In genomic region chr13:98994896-98995295, GRCh38 we compare ENCODE assay signal across 21 cellular contexts. TPM values are rescaled to one million over a fixed set of nuclear protein-coding genes. Genes with fewer than 3 reads are reported as not detected.
DNase-seq lines count a peak whose midpoint lies in the region; ATAC-seq and TF ChIP-seq lines count a peak whose summit lies in the region.
"Had no signal": no experiment of that assay in that cellular context is flagged by ENCODE, and none has a peak within 500 bp of the region (broad histone marks: within the 10 kb centered on the region; RNA-seq: fewer than 3 reads in every experiment).

No MANE protein-coding gene starts in this region.

- H3K79me2 ChIP-seq in mesendoderm (ENCODE audit: control insufficient read depth, insufficient read depth, low read length), result no peaks in the 10 kb centered on the region

- TF ChIP-seq CTCF in WERI-Rb-1 (IDR thresholded peaks at IDR 0.05; ENCODE audit: low read depth, low read length), result no peak

- H2BK120ac ChIP-seq in mesendoderm (ENCODE audit: low read depth, low read length), result no peak overlapping the region

- ATAC-seq in activated T-helper 17 cell treated with anti-CD3 and anti-CD28 coated beads, Interleukin-2, amount 50 U/mL, for 72 hours (replicated peaks), result no peak
- ATAC-seq in GM18858 (IDR thresholded peaks at IDR 0.05; ENCODE audit: unreplicated experiment) (no peak), GM19035 (IDR thresholded peaks at IDR 0.05; ENCODE audit: unreplicated experiment) (no peak)
- ATAC-seq: HepG2; left lung; stimulated activated naive B cell treated with anti-CD40 and anti-IgM and Interleukin-4, amounts not matched to agents 10 μg/mL and 1 μg/mL and 100 μg/mL, for 72 hours had no signal

- no peak overlapping the region for H4K5ac ChIP-seq in mesendoderm (ENCODE audit: low read length)

- H3K27me3 ChIP-seq in mesendoderm (ENCODE audit: insufficient read depth, low read length, poor library complexity), result no peaks in the 10 kb centered on the region
- no peaks in the 10 kb centered on the region for H3K27me3 ChIP-seq in WERI-Rb-1 (ENCODE audit: insufficient read depth, low read depth, severe bottlenecking)
- H3K27me3 ChIP-seq: colonic mucosa, left lung, MG63, SJSA1 had no signal

- H3K27ac Mint-ChIP-seq in activated CD4-positive, alpha-beta T cell treated with anti-CD3 and anti-CD28 coated beads, Interleukin-2, amount 10 ng/mL, durations not matched to agents 24 days and 14 days, result peak overlapping the region; percentile 87
- peak overlapping the region; percentile 47 for H3K27ac Mint-ChIP-seq in activated T-helper 17 cell treated with anti-CD3 and anti-CD28 coated beads, Interleukin-2, amount 50 U/mL, for 72 hours
- H3K27ac Mint-ChIP-seq: stimulated activated naive B cell treated with anti-CD40 and anti-IgM and Interleukin-4, amounts not matched to agents 10 μg/mL and 1 μg/mL and 100 μg/mL, for 72 hours had no signal

- H2BK5ac ChIP-seq in mesendoderm (ENCODE audit: low read length), result no peak overlapping the region

- WGBS in mesendoderm (ENCODE audit: extremely low coverage, insufficient coverage, low lambda C conversion rate), result no CpG with 5 or more reads among the region's 6 CpGs

- H3K23ac ChIP-seq in mesendoderm (ENCODE audit: low read length), result no peak overlapping the region

- H3K4me2 ChIP-seq in mesendoderm (ENCODE audit: low read length), result no peak overlapping the region
- H3K4me2 ChIP-seq: PC-9 had no signal

- peaks cover 2% of the 10 kb centered on the region for H3K9me3 ChIP-seq in KOPT-K1 (ENCODE audit: insufficient read depth, low read length, poor library complexity, severe bottlenecking)
- H3K9me3 ChIP-seq in WERI-Rb-1 (ENCODE audit: severe bottlenecking), result no peaks in the 10 kb centered on the region
- H3K9me3 ChIP-seq: colonic mucosa, left lung, MG63 had no signal

- no peaks in the 10 kb centered on the region for H3K9me3 Mint-ChIP-seq in activated CD4-positive, alpha-beta T cell treated with anti-CD3 and anti-CD28 coated beads, Interleukin-2, amount 10 ng/mL, durations not matched to agents 24 days and 14 days
- no peaks in the 10 kb centered on the region for H3K9me3 Mint-ChIP-seq in activated T-helper 17 cell treated with anti-CD3 and anti-CD28 coated beads, Interleukin-2, amount 50 U/mL, for 72 hours
- H3K9me3 Mint-ChIP-seq: stimulated activated naive B cell treated with anti-CD40 and anti-IgM and Interleukin-4, amounts not matched to agents 10 μg/mL and 1 μg/mL and 100 μg/mL, for 72 hours had no signal

- H3K4me3 Mint-ChIP-seq in activated CD4-positive, alpha-beta T cell treated with anti-CD3 and anti-CD28 coated beads, Interleukin-2, amount 10 ng/mL, durations not matched to agents 24 days and 14 days, result peak overlapping the region; percentile 55
- H3K4me3 Mint-ChIP-seq in activated T-helper 17 cell treated with anti-CD3 and anti-CD28 coated beads, Interleukin-2, amount 50 U/mL, for 72 hours, result peak overlapping the region; percentile 47
- H3K4me3 Mint-ChIP-seq: stimulated activated naive B cell treated with anti-CD40 and anti-IgM and Interleukin-4, amounts not matched to agents 10 μg/mL and 1 μg/mL and 100 μg/mL, for 72 hours had no signal

- H3K79me1 ChIP-seq in mesendoderm (ENCODE audit: low read length), result no peaks in the 10 kb centered on the region

- H3K9ac ChIP-seq in mesendoderm (ENCODE audit: low read length), result no peak overlapping the region
- H3K9ac ChIP-seq: GM23248 had no signal

- H2BK15ac ChIP-seq in mesendoderm (replicated peaks; ENCODE audit: low read depth), result peak overlapping the region; percentile 98

- peak; percentile 69 for DNase-seq in activated CD4-positive, alpha-beta T cell treated with anti-CD3 and anti-CD28 coated beads, Interleukin-2, amount 10 ng/mL, durations not matched to agents 24 days and 14 days
- DNase-seq in activated CD4-positive, alpha-beta T cell treated with anti-CD3 and anti-CD28 coated beads for 1 hour, result no peak
- no peak for DNase-seq in mesendoderm
- DNase-seq in WERI-Rb-1, result no peak
- DNase-seq: ACHN; colonic mucosa; erythroblast; GM23248; left lung; MG63; NCI-H1930; NCI-H524 treated with DMSO at 0.1 percent for 48 hours; nucleus accumbens; PC-9; stimulated activated naive B cell treated with anti-CD40 and anti-IgM and Interleukin-4, amounts not matched to agents 10 μg/mL and 1 μg/mL and 100 μg/mL, for 72 hours had no signal

- H3K4me1 ChIP-seq in mesendoderm (ENCODE audit: control insufficient read depth, low read depth, low read length), result peaks cover 4% of the 10 kb centered on the region

- peak overlapping the region; percentile 65 for H3K27ac ChIP-seq in KOPT-K1 (ENCODE audit: low read depth, low read length, poor library complexity, severe bottlenecking)
- H3K27ac ChIP-seq in mesendoderm (ENCODE audit: low read depth, low read length), result no peak overlapping the region
- no peak overlapping the region for H3K27ac ChIP-seq in WERI-Rb-1
- H3K27ac ChIP-seq: colonic mucosa, GM23248, left lung, PC-9, SJSA1 had no signal

- peaks cover 18% of the 10 kb centered on the region for H3K36me3 Mint-ChIP-seq in activated CD4-positive, alpha-beta T cell treated with anti-CD3 and anti-CD28 coated beads, Interleukin-2, amount 10 ng/mL, durations not matched to agents 24 days and 14 days (ENCODE audit: low read depth)
- H3K36me3 Mint-ChIP-seq in activated T-helper 17 cell treated with anti-CD3 and anti-CD28 coated beads, Interleukin-2, amount 50 U/mL, for 72 hours (ENCODE audit: low read depth), result no peaks in the 10 kb centered on the region

- no peaks in the 10 kb centered on the region for H3K27me3 Mint-ChIP-seq in activated CD4-positive, alpha-beta T cell treated with anti-CD3 and anti-CD28 coated beads, Interleukin-2, amount 10 ng/mL, durations not matched to agents 24 days and 14 days
- no peaks in the 10 kb centered on the region for H3K27me3 Mint-ChIP-seq in activated T-helper 17 cell treated with anti-CD3 and anti-CD28 coated beads, Interleukin-2, amount 50 U/mL, for 72 hours
- H3K27me3 Mint-ChIP-seq: stimulated activated naive B cell treated with anti-CD40 and anti-IgM and Interleukin-4, amounts not matched to agents 10 μg/mL and 1 μg/mL and 100 μg/mL, for 72 hours had no signal

- H3K4me3 ChIP-seq in mesendoderm (ENCODE audit: low read length) (no peak overlapping the region), WERI-Rb-1 (ENCODE audit: low read depth, low read length) (no peak overlapping the region)
- H3K4me3 ChIP-seq: colonic mucosa, GM23248, left lung, MG63, PC-9, SJSA1 had no signal

- H3K18ac ChIP-seq in mesendoderm (ENCODE audit: low read length), result peak overlapping the region; percentile 56

- no peaks in the 10 kb centered on the region for H3K36me3 ChIP-seq in KOPT-K1 (ENCODE audit: insufficient read depth, low read length)
- no peaks in the 10 kb centered on the region for H3K36me3 ChIP-seq in mesendoderm (ENCODE audit: control insufficient read depth, insufficient read depth, low read length)
- no peaks in the 10 kb centered on the region for H3K36me3 ChIP-seq in WERI-Rb-1
- H3K36me3 ChIP-seq: colonic mucosa, left lung, MG63, SJSA1 had no signal

- no peak overlapping the region for H4K8ac ChIP-seq in mesendoderm (ENCODE audit: low read depth, low read length)

- H2AK5ac ChIP-seq in mesendoderm (ENCODE audit: low read length), result no peak overlapping the region

- H3K56ac ChIP-seq in mesendoderm (ENCODE audit: low read length), result no peak overlapping the region

- H3K4me1 Mint-ChIP-seq in activated CD4-positive, alpha-beta T cell treated with anti-CD3 and anti-CD28 coated beads, Interleukin-2, amount 10 ng/mL, durations not matched to agents 24 days and 14 days, result peaks cover 58% of the 10 kb centered on the region
- H3K4me1 Mint-ChIP-seq in activated T-helper 17 cell treated with anti-CD3 and anti-CD28 coated beads, Interleukin-2, amount 50 U/mL, for 72 hours, result peaks cover 33% of the 10 kb centered on the region

- H3K4ac ChIP-seq in mesendoderm (ENCODE audit: low read depth, low read length), result no peak overlapping the region

- intact Hi-C loops in activated CD4-positive, alpha-beta T cell treated with anti-CD3 and anti-CD28 coated beads, Interleukin-2, amount 10 ng/mL, durations not matched to agents 24 days and 14 days (cut with micrococcal nuclease), result loop anchor here (5.0 kb wide), 1 partner anchor 83 kb away; no protein-coding TSS in a partner anchor

RNA-seq across cellular contexts. Expression of gene DOCK9, which starts 17.0 kb away (rescaled TPM):
- total RNA-seq in activated CD4-positive, alpha-beta T cell treated with anti-CD3 and anti-CD28 coated beads, Interleukin-2, amount 10 ng/mL, durations not matched to agents 24 days and 14 days, result 42.2 and 43.5 TPM in 2 replicates
- total RNA-seq in activated T-helper 17 cell treated with anti-CD3 and anti-CD28 coated beads, Interleukin-2, amount 50 U/mL, for 72 hours, result 10 to 100 TPM; 50.2 to 70.4 TPM
- polyA plus RNA-seq in mesendoderm (2013, experiment 1 of 2), result 9.6 TPM
- 10.6 TPM for polyA plus RNA-seq in mesendoderm (2013, experiment 2 of 2)
